Comparison of ENCODE assay signal across 18 cellular contexts in the genomic region with DNA sequence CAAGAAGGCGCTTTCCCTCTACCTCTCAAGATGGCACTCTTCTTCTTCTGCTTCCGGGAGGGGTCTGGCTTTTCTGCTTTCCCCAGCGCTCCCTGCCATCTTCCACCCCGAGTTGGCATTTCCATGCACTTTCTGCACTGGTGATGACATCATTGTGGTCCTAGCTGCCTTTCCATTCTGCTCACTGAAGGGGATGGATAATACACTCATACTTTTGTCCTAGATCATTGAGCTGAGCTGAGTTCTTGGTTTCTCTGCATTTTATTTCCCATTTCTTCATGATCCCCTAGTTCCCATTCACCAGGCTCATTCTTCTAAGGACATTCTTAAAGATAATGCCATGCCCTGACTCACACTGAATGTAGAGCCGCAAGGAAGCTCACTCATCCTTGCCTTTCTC.
"Had no signal": no experiment of that assay in that cellular context is flagged by ENCODE, and none has a peak within 500 bp of the region (broad histone marks: within the 10 kb centered on the region; RNA-seq: fewer than 3 reads in every experiment).

No MANE protein-coding gene starts in this region.

- H3K79me2 ChIP-seq: parathyroid adenoma had no signal

- H3K36me3 ChIP-seq: colonic mucosa, gastroesophageal sphincter, heart right ventricle, sigmoid colon, thoracic aorta, upper lobe of left lung had no signal

- H3K9me3 ChIP-seq: colonic mucosa, gastroesophageal sphincter, heart right ventricle, sigmoid colon, thoracic aorta, upper lobe of left lung had no signal

- H3K4me3 ChIP-seq: colonic mucosa, gastroesophageal sphincter, heart right ventricle, lung, sigmoid colon, thoracic aorta, upper lobe of left lung had no signal

- H3K9ac ChIP-seq: parathyroid adenoma had no signal

- H3K4me1 ChIP-seq: colonic mucosa, gastroesophageal sphincter, heart right ventricle, parathyroid adenoma, sigmoid colon, upper lobe of left lung had no signal

- H3K27ac ChIP-seq: colonic mucosa, gastroesophageal sphincter, heart right ventricle, parathyroid adenoma, sigmoid colon, thoracic aorta, upper lobe of left lung had no signal

- H2AFZ ChIP-seq: parathyroid adenoma had no signal

- FAIRE-seq: endometrium had no signal

- ATAC-seq: activated CD8-positive, alpha-beta memory T cell treated with anti-CD3 and anti-CD28 coated beads, Interleukin-2, amount 10 ng/mL, durations not matched to agents 7 days and 5 days; esophagus mucosa; gastroesophageal sphincter; heart right ventricle; stimulated activated memory B cell treated with anti-CD40 and anti-IgM and Interleukin-4, amounts not matched to agents 10 μg/mL and 1 μg/mL and 100 μg/mL, for 72 hours had no signal

- DNase-seq: activated B cell treated with CpG ODN at 0.5 μM for 24 hours; activated CD4-positive, alpha-beta memory T cell treated with anti-CD3 and anti-CD28 coated beads, Interleukin-2, amount 10 ng/mL, durations not matched to agents 7 days and 5 days; activated CD4-positive, alpha-beta T cell treated with anti-CD3 and anti-CD28 coated beads for 4 hours; activated CD8-positive, alpha-beta memory T cell treated with anti-CD3 and anti-CD28 coated beads, Interleukin-2, amount 10 ng/mL, durations not matched to agents 7 days and 5 days; amniotic stem cell; colonic mucosa; heart right ventricle; immature natural killer cell; sigmoid colon; stimulated activated CD4-positive, alpha-beta T cell treated with anti-CD3 and anti-CD28 coated beads, Interleukin-4, amount 100 ng/mL, for 4 hours; upper lobe of left lung had no signal

- H3K27me3 ChIP-seq: colonic mucosa, gastroesophageal sphincter, heart right ventricle, sigmoid colon, upper lobe of left lung had no signal
